In genomic region chr11:87031433-87032170, GRCh38 we compare ENCODE assay signal across 15 cellular contexts. TPM values are rescaled to one million over a fixed set of nuclear protein-coding genes. Genes with fewer than 3 reads are reported as not detected.
DNase-seq lines count a peak whose midpoint lies in the region; TF ChIP-seq lines count a peak whose summit lies in the region.
"Had no signal": no experiment of that assay in that cellular context is flagged by ENCODE, and none has a peak within 500 bp of the region (broad histone marks: within the 10 kb centered on the region; RNA-seq: fewer than 3 reads in every experiment).

No MANE protein-coding gene starts in this region.

- CTCF ChIA-PET in HEK293T (lab: Yijun Ruan, JAX) = interaction anchor here (0.6 to 0.7 kb wide), 2 partner anchors 97 to 424 kb away, joined by 3 read pairs; no protein-coding TSS in a partner anchor

- no peaks in the 10 kb centered on the region for H3K27me3 ChIP-seq in mesendoderm (ENCODE audit: insufficient read depth, low read length, poor library complexity)
- H3K27me3 ChIP-seq: BLaER1 treated with 17β-estradiol and CSF1 and Interleukin-3, amounts not matched to agents 10 nM and 100 nM had no signal

- peak; percentile 59 for DNase-seq in M059J (ENCODE audit: low read depth)
- DNase-seq in mesendoderm = no peak
- no peak for DNase-seq in NCI-H146 (lab: John Stamatoyannopoulos, UW)
- no peak for DNase-seq in coronary artery (ENCODE audit: low spot score)
- no peak for DNase-seq in HEK293T (ENCODE audit: extremely low spot score)
- no peak for DNase-seq in foreskin fibroblast
- DNase-seq: ACHN, Calu3, DMS 273 treated with DMSO at 0.1 percent for 48 hours, GOT3, H9, HFFc6 had no signal

- H3K18ac ChIP-seq in mesendoderm (ENCODE audit: low read length) = no peak overlapping the region

- no peak overlapping the region for H4K8ac ChIP-seq in mesendoderm (ENCODE audit: low read depth, low read length)

- no peak overlapping the region for H2BK5ac ChIP-seq in mesendoderm (ENCODE audit: low read length)

- H3K4ac ChIP-seq in mesendoderm (ENCODE audit: low read depth, low read length) = no peak overlapping the region

- POLR2A ChIA-PET in HEK293T (lab: Yijun Ruan, JAX) = no interaction called here

- H3K36me3 ChIP-seq in mesendoderm (ENCODE audit: control insufficient read depth, insufficient read depth, low read length) = no peaks in the 10 kb centered on the region
- H3K36me3 ChIP-seq: BLaER1 treated with 17β-estradiol and CSF1 and Interleukin-3, amounts not matched to agents 10 nM and 100 nM had no signal

- H3K79me2 ChIP-seq in mesendoderm (ENCODE audit: control insufficient read depth, insufficient read depth, low read length) = no peaks in the 10 kb centered on the region

- no CpG with 5 or more reads among the region's 3 CpGs for WGBS in mesendoderm (ENCODE audit: extremely low coverage, insufficient coverage, low lambda C conversion rate)

- H2BK120ac ChIP-seq in mesendoderm (ENCODE audit: low read depth, low read length) = no peak overlapping the region

- no peaks in the 10 kb centered on the region for H3K79me1 ChIP-seq in mesendoderm (ENCODE audit: low read length)

- H3K56ac ChIP-seq in mesendoderm (ENCODE audit: low read length) = no peak overlapping the region

- H3K4me1 ChIP-seq in mesendoderm (ENCODE audit: control insufficient read depth, low read depth, low read length) = no peaks in the 10 kb centered on the region

- no peak overlapping the region for H3K9ac ChIP-seq in mesendoderm (ENCODE audit: low read length)
- H3K9ac ChIP-seq: BLaER1 treated with 17β-estradiol and CSF1 and Interleukin-3, amounts not matched to agents 10 nM and 100 nM had no signal

- no peak for TF ChIP-seq CTCF in VCaP (conservative IDR thresholded peaks at IDR 0.05)
- TF ChIP-seq CTCF in coronary artery (IDR thresholded peaks at IDR 0.05) = no peak
- no peak for TF ChIP-seq CTCF in foreskin fibroblast (IDR thresholded peaks at IDR 0.05; ENCODE audit: low read depth, low read length)

- H3K4me3 ChIP-seq in mesendoderm (ENCODE audit: low read length) (no peak overlapping the region), coronary artery (no peak overlapping the region), foreskin fibroblast (ENCODE audit: low read depth in 1 of 2, low read length in 2 of 2) (no peak overlapping the region)
- H3K4me3 ChIP-seq: BLaER1 treated with 17β-estradiol and CSF1 and Interleukin-3, amounts not matched to agents 10 nM and 100 nM; GM12878 had no signal

- H2BK15ac ChIP-seq in mesendoderm (replicated peaks; ENCODE audit: low read depth) = peak overlapping the region; percentile 57

- no peak overlapping the region for H4K5ac ChIP-seq in mesendoderm (ENCODE audit: low read length)

- no peak overlapping the region for H2AK5ac ChIP-seq in mesendoderm (ENCODE audit: low read length)

- no peak overlapping the region for H3K4me2 ChIP-seq in mesendoderm (ENCODE audit: low read length)

- H3K23ac ChIP-seq in mesendoderm (ENCODE audit: low read length) = no peak overlapping the region

- peak overlapping the region; percentile 59 for H3K27ac ChIP-seq in VCaP
- no peak overlapping the region for H3K27ac ChIP-seq in mesendoderm (ENCODE audit: low read depth, low read length)
- H3K27ac ChIP-seq in coronary artery = no peak overlapping the region
- H3K27ac ChIP-seq: BLaER1 treated with 17β-estradiol and CSF1 and Interleukin-3, amounts not matched to agents 10 nM and 100 nM had no signal

TF ChIP-seq in HEK293T, 16 proteins besides CTCF, POLR2A, EP300 and RAD21:
- TF ChIP-seq FOXM1 (IDR thresholded peaks at IDR 0.05; ENCODE audit: borderline replicate concordance) (no peak), SUZ12 (IDR thresholded peaks at IDR 0.05) (no peak), BHLHE40 (IDR thresholded peaks at IDR 0.05; ENCODE audit: borderline replicate concordance) (no peak), CTBP1 (IDR thresholded peaks at IDR 0.05; ENCODE audit: borderline replicate concordance) (no peak), L3MBTL2 (conservative IDR thresholded peaks at IDR 0.05) (no peak), NFRKB (IDR thresholded peaks at IDR 0.05) (no peak)

RNA-seq across cellular contexts. Expression of gene TMEM135, which starts 6.1 kb away (rescaled TPM):
- 12.8 and 20.0 TPM in 2 replicates for total RNA-seq in M059J (2014; rRNA removed; shearing (Covaris generic))
- 24.1 TPM for polyA plus RNA-seq in mesendoderm (2013, experiment 1 of 2)
- polyA plus RNA-seq in mesendoderm (2013, experiment 2 of 2) = 24.8 TPM
